Comparison of ENCODE assay signal across 1 cellular context in genomic region chr17:75764711-75765421, GRCh38.
TF ChIP-seq lines count a peak whose summit lies in the region.

GALK1 (minus strand) TSS chr17:75765192; CDS start chr17:75765136, 56 bp downstream.

TF ChIP-seq in K562, 482 proteins besides CTCF, POLR2A, EP300 and RAD21 (continued from another document and continues in another):
- TF ChIP-seq REST (CRISPR knock-in tag; IDR thresholded peaks at IDR 0.05; ENCODE audit: low read depth) (no peak), GTF2A2 (tag; IDR thresholded peaks at IDR 0.05) (no peak), MIER1 (IDR thresholded peaks at IDR 0.05; ENCODE audit: low read depth) (no peak), ZNF184 (CRISPR knock-in tag; IDR thresholded peaks at IDR 0.05) (no peak), GATA2 (CRISPR knock-in tag; IDR thresholded peaks at IDR 0.05) (no peak), FOXJ3 (CRISPR knock-in tag; IDR thresholded peaks at IDR 0.05) (no peak), TEAD4 (IDR thresholded peaks at IDR 0.05; ENCODE audit: low read length) (no peak), TEAD4 (CRISPR knock-in tag; IDR thresholded peaks at IDR 0.05; ENCODE audit: borderline replicate concordance) (no peak), PHF8 (IDR thresholded peaks at IDR 0.05; ENCODE audit: borderline replicate concordance, low read length) (peak; percentile 63; the same call in 1 of the 2 replicates), SAFB (IDR thresholded peaks at IDR 0.05; ENCODE audit: borderline replicate concordance, low read depth, low read length) (0 out of 2 replicates have a peak, but pooled peaks have one; percentile 59), PRDM10 (IDR thresholded peaks at IDR 0.05; ENCODE audit: partially characterized antibody) (no peak), KLF16 (IDR thresholded peaks at IDR 0.05) (no peak), CHD1 (IDR thresholded peaks at IDR 0.05; ENCODE audit: low read length) (no peak), SFPQ (IDR thresholded peaks at IDR 0.05; ENCODE audit: low read depth, low read length) (no peak), MCM2 (IDR thresholded peaks at IDR 0.05; ENCODE audit: low read depth) (no peak), CREB1 (IDR thresholded peaks at IDR 0.05) (no peak), CREB1 (CRISPR knock-in tag; IDR thresholded peaks at IDR 0.05) (no peak), ZNF785 (CRISPR knock-in tag; IDR thresholded peaks at IDR 0.05) (no peak), JUNB (CRISPR knock-in tag; conservative IDR thresholded peaks at IDR 0.05) (no peak), RAD51 (IDR thresholded peaks at IDR 0.05; ENCODE audit: borderline replicate concordance, low read depth) (no peak), CEBPG (CRISPR knock-in tag; IDR thresholded peaks at IDR 0.05) (no peak), CEBPG (tag; conservative IDR thresholded peaks at IDR 0.05 in 1 of 2, IDR thresholded peaks at IDR 0.05 in 1 of 2) (no peak), MLLT1 (IDR thresholded peaks at IDR 0.05) (peak in 1 of 2 experiments; percentile 40; a peak in 1 of 4 replicates), MAFF (IDR thresholded peaks at IDR 0.05; ENCODE audit: low read length) (no peak), ATF4 (CRISPR knock-in tag; IDR thresholded peaks at IDR 0.05) (no peak), ZNF212 (CRISPR knock-in tag; IDR thresholded peaks at IDR 0.05) (no peak), TRIM25 (IDR thresholded peaks at IDR 0.05; ENCODE audit: borderline replicate concordance) (no peak), ZNF23 (CRISPR knock-in tag; IDR thresholded peaks at IDR 0.05) (no peak), DLX4 (CRISPR knock-in tag; IDR thresholded peaks at IDR 0.05) (no peak), MITF (IDR thresholded peaks at IDR 0.05) (no peak), HDAC2 (IDR thresholded peaks at IDR 0.05) (no peak), ARID3A (IDR thresholded peaks at IDR 0.05; ENCODE audit: borderline replicate concordance, low read depth, low read length) (no peak), ZBTB17 (CRISPR knock-in tag; IDR thresholded peaks at IDR 0.05) (peak; percentile 90), NR1H2 (CRISPR knock-in tag; IDR thresholded peaks at IDR 0.05) (no peak), ZNF354B (CRISPR knock-in tag; IDR thresholded peaks at IDR 0.05) (no peak), STAT5A (IDR thresholded peaks at IDR 0.05; ENCODE audit: borderline replicate concordance, low read length) (no peak), SRSF1 (IDR thresholded peaks at IDR 0.05; ENCODE audit: low read depth, low read length) (no peak)
